ENCODE assay signal across 7 cellular contexts in genomic region chr11:68257477-68258362, GRCh38. TPM values are rescaled to one million over a fixed set of nuclear protein-coding genes. Genes with fewer than 3 reads are reported as not detected.
DNase-seq lines count a peak whose midpoint lies in the region; ATAC-seq, FAIRE-seq and TF ChIP-seq lines count a peak whose summit lies in the region.

No MANE protein-coding gene starts in this region.

- no peaks in the 10 kb centered on the region for H3K27me3 ChIP-seq in rectal smooth muscle tissue (ENCODE audit: control insufficient read depth, insufficient read depth, low read length)
- no peaks in the 10 kb centered on the region for H3K27me3 ChIP-seq in vagina

- intact Hi-C loops in left ventricle myocardium superior (cut with micrococcal nuclease): loop anchor here (5.0 to 10.0 kb wide), 3 partner anchors 40 to 187 kb away; no protein-coding TSS in a partner anchor
- intact Hi-C loops in vagina (cut with DNase I): loop anchor here (5.0 kb wide), 3 partner anchors 40 to 190 kb away; no protein-coding TSS in a partner anchor

- peak; percentile 88 for ATAC-seq in left ventricle myocardium superior

- H3K27ac ChIP-seq in angular gyrus (ENCODE audit: low read depth, low read length): peak overlapping the region; percentile 53
- H3K27ac ChIP-seq in rectal smooth muscle tissue (ENCODE audit: low read depth, low read length): no peak overlapping the region
- H3K27ac ChIP-seq in vagina: peak overlapping the region; percentile 73

- peak; percentile 90 to 96 (median 92) for TF ChIP-seq CTCF in vagina (IDR thresholded peaks at IDR 0.05)

- H3K36me3 ChIP-seq in rectal smooth muscle tissue (ENCODE audit: control insufficient read depth, insufficient read depth, low read length): peaks cover 9% of the 10 kb centered on the region
- peaks cover 0 to 22% of the 10 kb centered on the region in 2 donors for H3K36me3 ChIP-seq in vagina

- H3K9me3 ChIP-seq in vagina: no peaks in the 10 kb centered on the region

- peak; percentile 92 for FAIRE-seq in GM12892 (lab: Jason Lieb, UNC)

- no peak overlapping the region for H3K9ac ChIP-seq in rectal smooth muscle tissue (ENCODE audit: low read length)

- peaks cover 3% of the 10 kb centered on the region for H3K4me1 ChIP-seq in rectal smooth muscle tissue (ENCODE audit: control insufficient read depth, insufficient read depth, low read length)
- H3K4me1 ChIP-seq in vagina: peaks cover 26% of the 10 kb centered on the region

- DNase-seq in GM12892 (ENCODE audit: insufficient read length) (peak; percentile 89), NCI-H1694 treated with DMSO at 0.1 percent for 48 hours (lab: John Stamatoyannopoulos, UW) (peak; percentile 81), T-helper 2 cell (peak; percentile 76 to 92 (median 86)), left ventricle myocardium superior (peak; percentile 99), vagina (ENCODE audit: extremely low spot score in 2 of 2) (no peak)

- H3K4me3 ChIP-seq in rectal smooth muscle tissue (ENCODE audit: low read length) (peak overlapping the region; percentile 49), vagina (no peak overlapping the region)

- TF ChIP-seq POLR2A in GM12892 (IDR thresholded peaks at IDR 0.05; ENCODE audit: low read depth, low read length) (no peak), vagina (IDR thresholded peaks at IDR 0.05) (no peak)

RNA-seq across cellular contexts. Expression of gene C11orf24, which starts 14.1 kb away (rescaled TPM):
- 16.1 TPM for polyA plus RNA-seq in GM12892 (2012; ENCODE audit: missing spikeins)
- 23.9 TPM for total RNA-seq in left ventricle myocardium superior
- 38.1 TPM for total RNA-seq in vagina

RNA-seq across cellular contexts. Expression of gene KMT5B, which starts 44.6 kb away (rescaled TPM):
- 19.3 TPM for polyA plus RNA-seq in GM12892 (2012; ENCODE audit: missing spikeins)
- 30.4 TPM for total RNA-seq in left ventricle myocardium superior
- total RNA-seq in vagina: 35.4 TPM

RNA-seq across cellular contexts. Expression of gene LRP5, which starts 54.7 kb away (rescaled TPM):
- 2.6 TPM for polyA plus RNA-seq in GM12892 (2012; ENCODE audit: missing spikeins)
- total RNA-seq in left ventricle myocardium superior (64.8 TPM), vagina (42.5 TPM)

Comparison
In these comparisons a context has a peak if more than half of its experiments do, and no peak if none do; other contexts are left out.
1. DNase-seq: peak in GM12892 (single experiment), NCI-H1694 treated with DMSO at 0.1 percent for 48 hours (single experiment), T-helper 2 cell (5 of 5) and left ventricle myocardium superior (single experiment); none in vagina (0 of 2).